Comparison of ENCODE assay signal across 1 cellular context in the genomic region with DNA sequence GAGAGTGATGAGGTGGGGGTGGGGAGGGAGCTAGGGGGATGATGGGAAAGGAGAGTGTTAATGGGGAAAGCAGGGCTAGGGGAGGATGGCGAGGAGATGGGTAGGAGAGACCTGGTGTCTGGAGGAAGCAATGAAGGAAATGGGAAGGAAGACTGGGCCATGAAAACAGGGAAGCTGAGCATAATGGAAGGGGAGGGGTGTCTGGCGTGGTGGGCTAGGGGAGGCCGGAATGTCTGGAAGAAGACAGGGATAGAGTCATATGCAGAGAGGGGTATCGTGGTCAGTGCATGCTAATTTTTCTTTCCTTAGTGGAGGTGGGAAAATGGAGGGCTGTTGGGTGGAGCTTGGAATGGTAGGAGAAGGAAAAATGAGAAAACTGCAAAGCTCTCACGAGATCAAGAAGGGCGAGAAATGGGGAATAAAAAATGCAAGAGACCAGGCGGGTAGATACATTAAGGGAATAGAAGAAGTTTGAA.
TF ChIP-seq lines count a peak whose summit lies in the region.

No MANE protein-coding gene starts in this region.

TF ChIP-seq in liver, 16 proteins besides CTCF, POLR2A, EP300 and RAD21 (continued from another document):
- TF ChIP-seq, protein P1, sequence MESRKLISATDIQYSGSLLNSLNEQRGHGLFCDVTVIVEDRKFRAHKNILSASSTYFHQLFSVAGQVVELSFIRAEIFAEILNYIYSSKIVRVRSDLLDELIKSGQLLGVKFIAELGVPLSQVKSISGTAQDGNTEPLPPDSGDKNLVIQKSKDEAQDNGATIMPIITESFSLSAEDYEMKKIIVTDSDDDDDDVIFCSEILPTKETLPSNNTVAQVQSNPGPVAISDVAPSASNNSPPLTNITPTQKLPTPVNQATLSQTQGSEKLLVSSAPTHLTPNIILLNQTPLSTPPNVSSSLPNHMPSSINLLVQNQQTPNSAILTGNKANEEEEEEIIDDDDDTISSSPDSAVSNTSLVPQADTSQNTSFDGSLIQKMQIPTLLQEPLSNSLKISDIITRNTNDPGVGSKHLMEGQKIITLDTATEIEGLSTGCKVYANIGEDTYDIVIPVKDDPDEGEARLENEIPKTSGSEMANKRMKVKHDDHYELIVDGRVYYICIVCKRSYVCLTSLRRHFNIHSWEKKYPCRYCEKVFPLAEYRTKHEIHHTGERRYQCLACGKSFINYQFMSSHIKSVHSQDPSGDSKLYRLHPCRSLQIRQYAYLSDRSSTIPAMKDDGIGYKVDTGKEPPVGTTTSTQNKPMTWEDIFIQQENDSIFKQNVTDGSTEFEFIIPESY (IDR thresholded peaks at IDR 0.05), result no peak
- TF ChIP-seq HNF4G (IDR thresholded peaks at IDR 0.05), result no peak
